ENCODE assay signal across 13 cellular contexts in the genomic region with DNA sequence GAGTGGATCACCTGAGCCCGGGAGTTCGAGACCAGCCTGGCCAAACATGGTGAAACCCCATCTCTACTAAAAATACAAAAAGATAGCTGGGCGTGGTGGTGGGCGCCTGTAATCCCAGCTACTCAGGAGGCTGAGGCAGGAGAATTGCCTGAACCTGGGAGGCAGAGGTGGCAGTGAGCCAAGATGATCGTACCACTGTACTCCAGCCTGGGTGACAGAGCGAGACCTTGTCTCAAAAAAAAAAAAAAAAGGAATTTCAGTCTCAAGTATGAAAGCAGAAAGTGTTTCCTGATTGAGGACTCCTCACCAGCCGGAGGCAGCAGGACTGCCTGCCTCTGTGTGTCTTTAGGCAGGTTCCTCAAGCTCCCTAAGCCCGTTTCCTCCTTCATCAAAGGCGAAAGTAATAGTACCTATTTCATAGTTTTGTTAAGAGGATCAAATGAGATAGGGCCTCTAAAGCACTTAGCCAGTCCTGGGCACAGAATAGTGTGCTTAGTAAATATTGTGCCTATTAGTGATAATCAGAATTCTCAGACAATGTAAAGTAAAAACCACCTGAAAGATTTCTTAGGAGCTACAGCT. TPM values are rescaled to one million over a fixed set of nuclear protein-coding genes. Genes with fewer than 3 reads are reported as not detected.
DNase-seq lines count a peak whose midpoint lies in the region; ATAC-seq and TF ChIP-seq lines count a peak whose summit lies in the region.
"Had no signal": no experiment of that assay in that cellular context is flagged by ENCODE, and none has a peak within 500 bp of the region (broad histone marks: within the 10 kb centered on the region; RNA-seq: fewer than 3 reads in every experiment).

No MANE protein-coding gene starts in this region.

- H3K4me1 Mint-ChIP-seq in stimulated activated naive CD8-positive, alpha-beta T cell treated with anti-CD3 and anti-CD28 coated beads, Interleukin-15, amount 100 ng/mL, for 72 hours = peaks cover 80% of the 10 kb centered on the region

- no peak overlapping the region for H2AFZ ChIP-seq in hepatocyte

- no peaks in the 10 kb centered on the region for H3K36me3 ChIP-seq in SK-N-MC (ENCODE audit: insufficient read depth, low read length)
- H3K36me3 ChIP-seq in hepatocyte (replicated peaks; ENCODE audit: insufficient read depth, low read depth) = no peaks in the 10 kb centered on the region

- peak overlapping the region; percentile 23 to 63 for H3K27ac Mint-ChIP-seq in stimulated activated naive CD8-positive, alpha-beta T cell treated with anti-CD3 and anti-CD28 coated beads, Interleukin-15, amount 100 ng/mL, for 72 hours
- H3K27ac Mint-ChIP-seq: endodermal cell had no signal

- no peak overlapping the region for H3K9ac ChIP-seq in SK-N-MC (ENCODE audit: insufficient read length)

- no peak for DNase-seq in stimulated activated naive CD8-positive, alpha-beta T cell treated with anti-CD3 and anti-CD28 coated beads, Interleukin-15, amount 100 ng/mL, for 72 hours
- no peak for DNase-seq in stimulated activated naive CD8-positive, alpha-beta T cell treated with anti-CD3 and anti-CD28 coated beads, Interleukin-15, Interleukin-2, amounts not matched to agents 100 U/mL and 50 U/mL, for 24 hours
- DNase-seq in SK-N-MC (ENCODE audit: low read depth, low spot score) (no peak), hepatocyte (ENCODE audit: low spot score) (no peak), NCI-H146 (lab: John Stamatoyannopoulos, UW) (no peak), islet precursor cell (no peak)
- DNase-seq in activated CD4-positive, CD25-positive, alpha-beta regulatory T cell (lab: John Stamatoyannopoulos, UW) = no peak
- DNase-seq: anterior cingulate cortex, endodermal cell, NCI-H2227 treated with DMSO at 0.1 percent for 48 hours had no signal

- H3K4me1 ChIP-seq in hepatocyte (ENCODE audit: insufficient read depth) = peaks cover 78% of the 10 kb centered on the region

- no peak overlapping the region for H3K4me2 ChIP-seq in hepatocyte

- WGBS in hepatocyte (ENCODE audit: low lambda C conversion rate, missing lambda C conversion rate) = 86% methylated on average over 9 of the region's 9 CpGs

- no peak for ATAC-seq in stimulated activated naive CD8-positive, alpha-beta T cell treated with anti-CD3 and anti-CD28 coated beads, Interleukin-15, amount 100 ng/mL, for 72 hours
- no peak for ATAC-seq in stimulated activated naive CD8-positive, alpha-beta T cell treated with anti-CD3 and anti-CD28 coated beads, Interleukin-15, Interleukin-2, amounts not matched to agents 100 U/mL and 50 U/mL, for 24 hours
- ATAC-seq in HG03135 (IDR thresholded peaks at IDR 0.05; ENCODE audit: unreplicated experiment) = no peak

- H3K9me2 ChIP-seq in hepatocyte (replicated peaks; ENCODE audit: insufficient read depth) = no peaks in the 10 kb centered on the region

- H3K27me3 ChIP-seq in hepatocyte = no peaks in the 10 kb centered on the region

- H3K4me3 ChIP-seq in SK-N-MC (no peak overlapping the region), hepatocyte (no peak overlapping the region)
- H3K4me3 ChIP-seq: lung had no signal

- no peaks in the 10 kb centered on the region for H3K9me3 ChIP-seq in SK-N-MC (ENCODE audit: low read depth, low read length)
- no peaks in the 10 kb centered on the region for H3K9me3 ChIP-seq in hepatocyte (ENCODE audit: low read depth)

- peaks cover 96% of the 10 kb centered on the region for H3K79me2 ChIP-seq in hepatocyte

- H3K4me3 Mint-ChIP-seq in stimulated activated naive CD8-positive, alpha-beta T cell treated with anti-CD3 and anti-CD28 coated beads, Interleukin-15, amount 100 ng/mL, for 72 hours = no peak overlapping the region
- H3K4me3 Mint-ChIP-seq: endodermal cell had no signal

- no peaks in the 10 kb centered on the region for H3K27me3 Mint-ChIP-seq in stimulated activated naive CD8-positive, alpha-beta T cell treated with anti-CD3 and anti-CD28 coated beads, Interleukin-15, amount 100 ng/mL, for 72 hours
- H3K27me3 Mint-ChIP-seq: CD4-positive, CD25-positive, alpha-beta regulatory T cell had no signal

- H3K27ac ChIP-seq in SK-N-MC = peak overlapping the region; percentile 54; the same call in 1 of the 2 replicates
- H3K27ac ChIP-seq in hepatocyte = peak overlapping the region; percentile 100

- H3K9me3 Mint-ChIP-seq in stimulated activated naive CD8-positive, alpha-beta T cell treated with anti-CD3 and anti-CD28 coated beads, Interleukin-15, amount 100 ng/mL, for 72 hours = no peaks in the 10 kb centered on the region
- H3K9me3 Mint-ChIP-seq: CD4-positive, CD25-positive, alpha-beta regulatory T cell; endodermal cell had no signal

- no peak for TF ChIP-seq CTCF in hepatocyte (IDR thresholded peaks at IDR 0.05; ENCODE audit: poor library complexity)

- H4K20me1 ChIP-seq in hepatocyte (ENCODE audit: insufficient read depth, poor library complexity, severe bottlenecking) = peaks cover 54% of the 10 kb centered on the region

RNA-seq across cellular contexts. Expression of a gene that starts 9.0 kb away (rescaled TPM):
- 19.2 and 23.8 TPM in 2 replicates for total RNA-seq in hepatocyte
- polyA plus RNA-seq in hepatocyte = 18.7 and 20.2 TPM in 2 replicates
